ENCODE assay signal across 11 cellular contexts in genomic region chr11:130945945-130946344, GRCh38. TPM values are rescaled to one million over a fixed set of nuclear protein-coding genes. Genes with fewer than 3 reads are reported as not detected.
DNase-seq lines count a peak whose midpoint lies in the region; ATAC-seq and TF ChIP-seq lines count a peak whose summit lies in the region.
"Had no signal": no experiment of that assay in that cellular context is flagged by ENCODE, and none has a peak within 500 bp of the region (broad histone marks: within the 10 kb centered on the region; RNA-seq: fewer than 3 reads in every experiment).

No MANE protein-coding gene starts in this region.

- H3K4me3 ChIP-seq in choroid plexus epithelial cell (ENCODE audit: low read depth, low read length) (no peak overlapping the region), testis (no peak overlapping the region)

- no peaks in the 10 kb centered on the region for H3K36me3 Mint-ChIP-seq in HFFc6 (ENCODE audit: low read depth)

- no peak overlapping the region for H3K27ac ChIP-seq in testis

- no peak for ATAC-seq in GM18868 (IDR thresholded peaks at IDR 0.05; ENCODE audit: unreplicated experiment)
- no peak for ATAC-seq in HG02852 (IDR thresholded peaks at IDR 0.05; ENCODE audit: unreplicated experiment)
- no peak for ATAC-seq in HG02938 (IDR thresholded peaks at IDR 0.05; ENCODE audit: unreplicated experiment)
- ATAC-seq: SK-N-SH treated with all-trans-retinoic acid at 6 μM for 48 hours had no signal

- no peaks in the 10 kb centered on the region for H3K36me3 ChIP-seq in testis (ENCODE audit: low read depth, missing control alignments)

- H3K9me3 ChIP-seq in testis = no peaks in the 10 kb centered on the region

- peaks cover 4% of the 10 kb centered on the region for H3K4me1 ChIP-seq in testis

- intact Hi-C loops in testis (cut with DNase I; ENCODE audit: low total_unique reads) = no loop called here

- peaks cover 7% of the 10 kb centered on the region for H3K27me3 Mint-ChIP-seq in HFFc6 (ENCODE audit: insufficient read depth)

- peaks cover 30% of the 10 kb centered on the region for H3K4me1 Mint-ChIP-seq in HFFc6 (ENCODE audit: low read depth)

- peak overlapping the region; percentile 18; the same call in 1 of the 2 replicates for H3K4me3 Mint-ChIP-seq in HFFc6
- H3K4me3 Mint-ChIP-seq: central memory CD8-positive, alpha-beta T cell had no signal

- peak overlapping the region; percentile 29 for H3K27ac Mint-ChIP-seq in HFFc6

- no peak for TF ChIP-seq CTCF in HFFc6 (IDR thresholded peaks at IDR 0.05)
- no peak for TF ChIP-seq CTCF in choroid plexus epithelial cell (conservative IDR thresholded peaks at IDR 0.05; ENCODE audit: low read depth, low read length)
- TF ChIP-seq CTCF in testis (IDR thresholded peaks at IDR 0.05) = no peak

- DNase-seq in HFFc6 = peak; percentile 41
- peak; percentile 59 for DNase-seq in choroid plexus epithelial cell (ENCODE audit: low read depth)
- DNase-seq in iris pigment epithelial cell (ENCODE audit: low read depth) = peak; percentile 80
- peak; percentile 33 for DNase-seq in testis
- DNase-seq in activated effector memory CD4-positive, alpha-beta T cell treated with Interleukin-2 at 50 U/mL for 16 hours = no peak
- DNase-seq: NCI-H2171 treated with DMSO at 0.1 percent for 48 hours had no signal

- 51 to 57% methylated on average over 7 of the region's 7 CpGs for WGBS in testis, 2 donors

- TF ChIP-seq POLR2A in testis (IDR thresholded peaks at IDR 0.05) = no peak

- H3K27me3 ChIP-seq in testis = no peaks in the 10 kb centered on the region

- H3K9me3 Mint-ChIP-seq in HFFc6 = no peaks in the 10 kb centered on the region
- H3K9me3 Mint-ChIP-seq: central memory CD8-positive, alpha-beta T cell had no signal

RNA-seq across cellular contexts. Expression of gene SNX19, which starts 29.7 kb away (rescaled TPM):
- 10 to 100 TPM; 44.2 to 56.7 (median 50.2) TPM for total RNA-seq in HFFc6 (2021; fragmentation: NEBNext Ultra II Directional; extraction: Animal tissue kit (Norgen Biotek cat#: 25700))
- total RNA-seq in testis = 100 to 1,000 TPM; 131 to 153 TPM
- 144 TPM for polyA plus RNA-seq in testis (ENCODE audit: insufficient read depth, low read depth, low replicate concordance)
